ENCODE assay signal across 34 cellular contexts in the genomic region with DNA sequence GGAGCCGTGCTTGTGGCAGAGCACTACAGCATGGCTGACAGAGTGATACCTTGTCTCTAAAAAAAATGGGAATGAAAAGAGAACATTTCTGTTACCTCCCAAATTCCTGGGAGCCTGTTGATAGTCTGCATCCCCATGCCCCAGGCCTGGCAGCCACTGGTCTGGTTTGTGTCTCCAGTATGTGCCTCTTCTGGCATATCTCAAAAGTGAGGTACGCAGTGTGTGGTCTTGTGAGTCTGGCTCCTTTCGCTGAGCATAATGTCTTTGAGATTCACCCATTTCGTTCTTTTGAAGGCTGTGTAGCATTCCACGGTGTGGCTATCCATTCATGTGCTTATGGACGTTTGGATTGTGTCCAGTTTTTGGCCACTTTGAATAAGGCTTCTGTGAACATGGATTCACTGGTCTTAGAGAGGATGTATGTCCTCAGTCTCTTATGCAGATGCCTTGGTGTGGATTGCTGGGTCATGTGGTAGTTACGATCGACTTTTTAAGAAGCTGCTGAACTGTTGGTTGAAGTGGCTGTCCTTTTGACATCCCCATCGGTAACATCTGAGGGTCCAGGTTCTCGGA.
"Had no signal": no experiment of that assay in that cellular context is flagged by ENCODE, and none has a peak within 500 bp of the region (broad histone marks: within the 10 kb centered on the region; RNA-seq: fewer than 3 reads in every experiment).

No MANE protein-coding gene starts in this region.

- ATAC-seq: activated naive CD8-positive, alpha-beta T cell treated with anti-CD3 and anti-CD28 coated beads, Interleukin-2, amount 50 U/mL, for 24 hours; activated T-cell treated with anti-CD3 and anti-CD28 coated beads, Interleukin-2, amount 50 U/mL, for 4 hours; Right ventricle myocardium inferior had no signal

- H3K27me3 ChIP-seq: brain microvascular endothelial cell, cardiac muscle cell, MG63 had no signal

- H3K4me3 ChIP-seq: cardiac muscle cell, MG63, PC-9 had no signal

- DNase-seq: activated B cell treated with CpG ODN at 0.5 μM for 24 hours; activated CD4-positive, alpha-beta memory T cell treated with anti-CD3 and anti-CD28 coated beads for 36 hours; activated CD4-positive, alpha-beta T cell treated with anti-CD3 and anti-CD28 coated beads for 4 hours; activated CD4-positive, alpha-beta T cell treated with anti-CD3 and anti-CD28 coated beads, Interleukin-2, amount 50 U/mL, for 1 hour; activated CD4-positive, CD25-positive, alpha-beta regulatory T cell treated with anti-CD3 and anti-CD28 coated beads, Interleukin-2, amount 50 U/mL, for 72 hours; activated CD8-positive, alpha-beta memory T cell treated with anti-CD3 and anti-CD28 coated beads, Interleukin-2, amount 50 U/mL, for 4 hours; activated gamma-delta T cell treated with Interleukin-2 at 50 U/mL for 16 hours; activated naive CD4-positive, alpha-beta T cell treated with anti-CD3 and anti-CD28 coated beads for 36 hours; activated naive CD8-positive, alpha-beta T cell treated with anti-CD3 and anti-CD28 coated beads, Interleukin-2, amount 50 U/mL, for 24 hours; activated T-cell treated with anti-CD3 and anti-CD28 coated beads for 4 hours; activated T-cell treated with anti-CD3 and anti-CD28 coated beads, Interleukin-2, amount 50 U/mL, for 4 hours; amniotic stem cell; brain microvascular endothelial cell; Kasumi-1; MG63; MV-4-11; NCI-H1092; NCI-H1436 treated with DMSO at 0.1 percent for 48 hours; NCI-H1694 treated with DMSO at 0.1 percent for 48 hours; NCI-H2029 treated with DMSO at 0.1 percent for 48 hours; NCI-H2107; NCI-H2171; NCI-H510A; NCI-H526; NCI-H748 treated with DMSO at 0.1 percent for 48 hours; PC-9; SIG-M5; SW 1271; T-helper 1 cell; T-helper 2 cell; T-helper 9 cell had no signal

- FAIRE-seq: RCC 7860 had no signal
